In the genomic region with DNA sequence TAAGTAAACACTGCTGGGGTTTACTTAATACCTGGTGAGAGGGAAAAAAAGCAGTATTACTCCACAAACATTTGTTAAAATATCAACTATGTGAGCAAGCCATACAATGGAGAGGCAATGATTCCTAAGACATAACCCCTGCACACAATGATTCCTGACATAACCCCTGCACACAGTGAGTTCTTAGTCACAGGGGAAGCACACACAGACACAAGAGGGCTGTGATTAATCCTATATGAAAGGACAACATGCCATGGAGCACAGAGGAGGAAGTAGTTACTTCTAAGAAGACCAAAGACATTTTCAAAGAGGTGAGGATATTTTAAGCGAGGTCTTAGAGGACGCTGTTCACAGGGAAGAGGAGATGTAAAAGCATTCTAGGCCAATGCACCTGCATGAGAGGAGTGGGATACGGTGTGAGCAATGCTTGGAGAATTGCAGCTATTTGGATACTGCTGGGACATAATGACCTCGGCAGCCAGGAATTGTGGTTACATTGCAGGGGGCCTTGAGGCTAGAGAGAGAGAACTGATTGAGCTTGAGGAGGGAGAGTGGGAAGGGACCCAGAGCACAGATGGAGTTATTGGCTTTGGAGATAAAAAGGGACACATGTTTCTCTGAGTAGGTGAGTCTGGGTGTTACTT, we compare ENCODE assay signal across 2 cellular contexts.
A peak's percentile ranks its signal among the peaks of the same experiment; 100 is the strongest.
TF ChIP-seq lines count a peak whose summit lies in the region.

No MANE protein-coding gene starts in this region.

TF ChIP-seq in H1, 55 proteins besides CTCF, POLR2A, EP300 and RAD21 (continued from another document and continues in another):
- TF ChIP-seq GTF2F1 (IDR thresholded peaks at IDR 0.05; ENCODE audit: borderline replicate concordance, low read depth, low read length) (no peak), YY1 (IDR thresholded peaks at IDR 0.05; ENCODE audit: low read depth, low read length) (no peak), POLR2AphosphoS5 (IDR thresholded peaks at IDR 0.05; ENCODE audit: low read depth, low read length) (peak; percentile 70), SIX5 (IDR thresholded peaks at IDR 0.05; ENCODE audit: low read depth, low read length) (no peak), ATF3 (IDR thresholded peaks at IDR 0.05; ENCODE audit: insufficient read depth, low read depth, low read length) (peak; percentile 35; the same call in 1 of the 2 replicates), SIN3A (conservative IDR thresholded peaks at IDR 0.05 in 1 of 2, IDR thresholded peaks at IDR 0.05 in 1 of 2; ENCODE audit: low read depth in 1 of 2, low read length in 2 of 2) (no peak), JUND (IDR thresholded peaks at IDR 0.05; ENCODE audit: low read length) (peak; percentile 98), BCL11A (IDR thresholded peaks at IDR 0.05; ENCODE audit: low read depth in 2 of 2, low read length in 2 of 2) (peak; percentile 73 to 93), ASH2L (IDR thresholded peaks at IDR 0.05; ENCODE audit: low read length) (peak; percentile 31), CHD7 (IDR thresholded peaks at IDR 0.05; ENCODE audit: insufficient replicate concordance, low read length) (no peak)
- TF ChIP-seq, protein P1, sequence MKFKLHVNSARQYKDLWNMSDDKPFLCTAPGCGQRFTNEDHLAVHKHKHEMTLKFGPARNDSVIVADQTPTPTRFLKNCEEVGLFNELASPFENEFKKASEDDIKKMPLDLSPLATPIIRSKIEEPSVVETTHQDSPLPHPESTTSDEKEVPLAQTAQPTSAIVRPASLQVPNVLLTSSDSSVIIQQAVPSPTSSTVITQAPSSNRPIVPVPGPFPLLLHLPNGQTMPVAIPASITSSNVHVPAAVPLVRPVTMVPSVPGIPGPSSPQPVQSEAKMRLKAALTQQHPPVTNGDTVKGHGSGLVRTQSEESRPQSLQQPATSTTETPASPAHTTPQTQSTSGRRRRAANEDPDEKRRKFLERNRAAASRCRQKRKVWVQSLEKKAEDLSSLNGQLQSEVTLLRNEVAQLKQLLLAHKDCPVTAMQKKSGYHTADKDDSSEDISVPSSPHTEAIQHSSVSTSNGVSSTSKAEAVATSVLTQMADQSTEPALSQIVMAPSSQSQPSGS (IDR thresholded peaks at IDR 0.05; ENCODE audit: low read length): peak; percentile 93

TF ChIP-seq in neural cell, 6 proteins besides CTCF, POLR2A, EP300 and RAD21:
- TF ChIP-seq, protein P2, sequence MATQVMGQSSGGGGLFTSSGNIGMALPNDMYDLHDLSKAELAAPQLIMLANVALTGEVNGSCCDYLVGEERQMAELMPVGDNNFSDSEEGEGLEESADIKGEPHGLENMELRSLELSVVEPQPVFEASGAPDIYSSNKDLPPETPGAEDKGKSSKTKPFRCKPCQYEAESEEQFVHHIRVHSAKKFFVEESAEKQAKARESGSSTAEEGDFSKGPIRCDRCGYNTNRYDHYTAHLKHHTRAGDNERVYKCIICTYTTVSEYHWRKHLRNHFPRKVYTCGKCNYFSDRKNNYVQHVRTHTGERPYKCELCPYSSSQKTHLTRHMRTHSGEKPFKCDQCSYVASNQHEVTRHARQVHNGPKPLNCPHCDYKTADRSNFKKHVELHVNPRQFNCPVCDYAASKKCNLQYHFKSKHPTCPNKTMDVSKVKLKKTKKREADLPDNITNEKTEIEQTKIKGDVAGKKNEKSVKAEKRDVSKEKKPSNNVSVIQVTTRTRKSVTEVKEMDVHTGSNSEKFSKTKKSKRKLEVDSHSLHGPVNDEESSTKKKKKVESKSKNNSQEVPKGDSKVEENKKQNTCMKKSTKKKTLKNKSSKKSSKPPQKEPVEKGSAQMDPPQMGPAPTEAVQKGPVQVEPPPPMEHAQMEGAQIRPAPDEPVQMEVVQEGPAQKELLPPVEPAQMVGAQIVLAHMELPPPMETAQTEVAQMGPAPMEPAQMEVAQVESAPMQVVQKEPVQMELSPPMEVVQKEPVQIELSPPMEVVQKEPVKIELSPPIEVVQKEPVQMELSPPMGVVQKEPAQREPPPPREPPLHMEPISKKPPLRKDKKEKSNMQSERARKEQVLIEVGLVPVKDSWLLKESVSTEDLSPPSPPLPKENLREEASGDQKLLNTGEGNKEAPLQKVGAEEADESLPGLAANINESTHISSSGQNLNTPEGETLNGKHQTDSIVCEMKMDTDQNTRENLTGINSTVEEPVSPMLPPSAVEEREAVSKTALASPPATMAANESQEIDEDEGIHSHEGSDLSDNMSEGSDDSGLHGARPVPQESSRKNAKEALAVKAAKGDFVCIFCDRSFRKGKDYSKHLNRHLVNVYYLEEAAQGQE (IDR thresholded peaks at IDR 0.05; ENCODE audit: borderline replicate concordance): peak; percentile 58
- TF ChIP-seq MXI1 (conservative IDR thresholded peaks at IDR 0.05; ENCODE audit: poor library complexity, severe bottlenecking): no peak
